In the genomic region with DNA sequence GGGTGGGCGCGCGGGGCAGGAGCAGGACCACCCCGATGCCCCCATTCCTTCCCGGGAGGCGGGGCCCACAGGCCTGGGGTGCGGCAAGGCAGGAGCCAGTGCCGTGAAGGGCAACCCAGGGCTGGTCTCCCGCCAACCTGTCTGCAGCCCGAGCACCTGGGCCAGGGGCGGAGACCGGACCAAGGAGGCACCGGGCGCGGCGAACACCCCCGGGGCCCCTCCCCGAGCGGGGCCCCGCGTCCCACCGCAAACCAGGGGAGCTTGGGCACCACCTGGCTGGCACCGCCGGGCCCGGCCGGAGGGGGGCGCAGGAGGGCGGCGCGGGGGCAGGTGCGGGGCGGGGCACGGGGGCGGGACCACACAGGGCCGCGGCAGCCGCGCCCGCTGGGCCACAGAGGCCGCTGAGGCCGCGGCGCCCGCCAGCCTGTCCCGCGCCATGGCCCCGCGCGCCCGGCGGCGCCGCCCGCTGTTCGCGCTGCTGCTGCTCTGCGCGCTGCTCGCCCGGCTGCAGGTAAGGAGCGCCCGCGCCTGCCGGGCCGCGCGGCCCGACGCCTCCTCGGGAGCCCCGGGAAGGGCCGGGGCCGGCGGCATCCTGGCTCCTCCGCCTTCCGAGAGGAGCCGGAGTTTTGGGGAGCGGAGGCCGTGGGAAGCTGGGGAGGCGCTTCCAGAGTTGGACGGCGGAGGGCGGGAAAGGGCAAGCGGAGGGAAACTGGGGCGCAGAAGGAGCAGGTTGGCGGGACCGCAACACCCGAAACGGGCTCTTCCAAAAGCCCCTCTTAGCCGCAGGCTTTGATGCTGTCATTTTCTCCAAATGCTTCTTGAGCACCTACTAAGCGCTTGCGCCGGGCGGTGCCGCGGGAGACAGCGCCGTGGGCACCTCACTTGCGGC, we compare ENCODE assay signal across 8 cellular contexts. TPM values are rescaled to one million over a fixed set of nuclear protein-coding genes. Genes with fewer than 3 reads are reported as not detected.
DNase-seq lines count a peak whose midpoint lies in the region; ATAC-seq lines count a peak whose summit lies in the region.

Gene TNFRSF11A (plus strand): TSS at position 394 of the 889 bp plus-strand sequence. CDS start 43 bp downstream, at position 437.

- CTCF ChIA-PET in CD4-positive, alpha-beta memory T cell (lab: Charles Lee; ENCODE audit: partially characterized antibody), result interaction anchor here (1.2 to 2.1 kb wide), 3 partner anchors 9 to 97 kb away, joined by 3 to 7 read pairs (median 3); no protein-coding TSS in a partner anchor

- intact Hi-C loops in CD4-positive, alpha-beta memory T cell (cut with micrococcal nuclease), result loop anchor here (1.0 to 5.0 kb wide), 3 partner anchors 197 to 389 kb away; partner anchors contain the start of gene ZCCHC2
- intact Hi-C loops in posterior vena cava (cut with DNase I), result no loop called here

- H3K27ac Mint-ChIP-seq in CD4-positive, alpha-beta memory T cell, result peak within 1 kb of the TSS in 5 of 7 donors; percentile 20 to 91 (median 82)
- H3K27ac Mint-ChIP-seq in activated naive CD8-positive, alpha-beta T cell treated with anti-CD3 and anti-CD28 coated beads for 36 hours, result no peak within 1 kb of the TSS

- no peak within 1 kb of the TSS for H3K27ac ChIP-seq in CD4-positive, alpha-beta memory T cell (ENCODE audit: low read depth, low read length)
- no peak within 1 kb of the TSS for H3K27ac ChIP-seq in SJSA1
- H3K27ac ChIP-seq in iPS DF 6.9 (ENCODE audit: low read length), result no peak within 1 kb of the TSS

- H3K4me1 Mint-ChIP-seq in CD4-positive, alpha-beta memory T cell, result peaks cover 15 to 40% (median 26%) of the 10 kb centered on the region in 4 donors
- peaks cover 30% of the 10 kb centered on the region for H3K4me1 Mint-ChIP-seq in activated naive CD8-positive, alpha-beta T cell treated with anti-CD3 and anti-CD28 coated beads for 36 hours

- POLR2A ChIA-PET in CD4-positive, alpha-beta memory T cell (lab: Charles Lee; ENCODE audit: partially characterized antibody), result interaction anchor here (1.0 kb wide), 1 partner anchor 96 kb away, joined by 5 read pairs; no protein-coding TSS in a partner anchor

- H3K4me1 ChIP-seq in CD4-positive, alpha-beta memory T cell (ENCODE audit: insufficient read depth, low read length), result peaks cover 19% of the 10 kb centered on the region
- peaks cover 10% of the 10 kb centered on the region for H3K4me1 ChIP-seq in SJSA1 (replicated peaks)
- peaks cover 6% of the 10 kb centered on the region for H3K4me1 ChIP-seq in iPS DF 6.9 (ENCODE audit: control insufficient read depth, insufficient read depth, low read length)

- H3K9me3 Mint-ChIP-seq in CD4-positive, alpha-beta memory T cell, result peaks cover 0 to 3% (median 0%) of the 10 kb centered on the region in 8 donors
- H3K9me3 Mint-ChIP-seq in activated naive CD8-positive, alpha-beta T cell treated with anti-CD3 and anti-CD28 coated beads for 36 hours, result no peaks in the 10 kb centered on the region

- ATAC-seq in GM19372 (IDR thresholded peaks at IDR 0.05; ENCODE audit: low read depth, unreplicated experiment) (peak; percentile 73), HG03457 (IDR thresholded peaks at IDR 0.05; ENCODE audit: unreplicated experiment) (peak; percentile 43)

- peaks cover 53 to 57% of the 10 kb centered on the region in 2 donors for H3K27me3 Mint-ChIP-seq in CD4-positive, alpha-beta memory T cell
- H3K27me3 Mint-ChIP-seq in activated naive CD8-positive, alpha-beta T cell treated with anti-CD3 and anti-CD28 coated beads for 36 hours, result peaks cover 80% of the 10 kb centered on the region

- H3K9me3 ChIP-seq in CD4-positive, alpha-beta memory T cell (ENCODE audit: control insufficient read depth in 1 of 2, low read length in 2 of 2), result no peaks in the 10 kb centered on the region
- H3K9me3 ChIP-seq in SJSA1 (replicated peaks), result peaks cover 4% of the 10 kb centered on the region; the same call in 1 of the 2 replicates
- H3K9me3 ChIP-seq in iPS DF 6.9 (ENCODE audit: control insufficient read depth, insufficient read depth, low read length), result no peaks in the 10 kb centered on the region

- peak within 1 kb of the TSS; percentile 22 to 58 for H3K4me3 ChIP-seq in CD4-positive, alpha-beta memory T cell (ENCODE audit: low read length in 2 of 2)
- H3K4me3 ChIP-seq in SJSA1 (peak within 1 kb of the TSS; percentile 23), iPS DF 6.9 (ENCODE audit: low read length) (peak within 1 kb of the TSS; percentile 64)

- no peaks in the 10 kb centered on the region for H3K36me3 ChIP-seq in CD4-positive, alpha-beta memory T cell (ENCODE audit: insufficient read depth, low read length)
- no peaks in the 10 kb centered on the region for H3K36me3 ChIP-seq in SJSA1
- no peaks in the 10 kb centered on the region for H3K36me3 ChIP-seq in iPS DF 6.9 (ENCODE audit: control insufficient read depth, insufficient read depth, low read length)

- H3K27me3 ChIP-seq in CD4-positive, alpha-beta memory T cell (ENCODE audit: insufficient read depth, low read length), result peaks cover 35% of the 10 kb centered on the region
- peaks cover 69% of the 10 kb centered on the region for H3K27me3 ChIP-seq in SJSA1 (replicated peaks)
- peaks cover 11% of the 10 kb centered on the region; the same call in 1 of the 2 replicates for H3K27me3 ChIP-seq in iPS DF 6.9 (ENCODE audit: control insufficient read depth, insufficient read depth, low read length)

- peak; percentile 46 to 60 (median 51) for DNase-seq in CD4-positive, alpha-beta memory T cell
- DNase-seq in SJSA1 (ENCODE audit: low read depth in 1 of 2, low spot score in 2 of 2) (peak in 1 of 2 experiments; percentile 11), iPS DF 6.9 (ENCODE audit: low read depth, low spot score) (no peak), posterior vena cava (ENCODE audit: low spot score) (no peak)
- peak; percentile 70 for DNase-seq in activated naive CD8-positive, alpha-beta T cell treated with anti-CD3 and anti-CD28 coated beads for 36 hours
- peak in 2 of 3 donors; percentile 48 to 55 for DNase-seq in stimulated activated CD4-positive, alpha-beta T cell treated with anti-CD3 and anti-CD28 coated beads, Interleukin-12 subunit alpha, Interleukin-12 subunit beta, amount 100 ng/mL, for 48 hours (ENCODE audit: low read depth in 2 of 3, low spot score in 1 of 3)

- peaks cover 0 to 1% of the 10 kb centered on the region in 2 donors for H3K36me3 Mint-ChIP-seq in CD4-positive, alpha-beta memory T cell
- peaks cover 2% of the 10 kb centered on the region for H3K36me3 Mint-ChIP-seq in activated naive CD8-positive, alpha-beta T cell treated with anti-CD3 and anti-CD28 coated beads for 36 hours

- peak within 1 kb of the TSS; percentile 70 to 92 (median 86) for H3K4me3 Mint-ChIP-seq in CD4-positive, alpha-beta memory T cell
- peak within 1 kb of the TSS; percentile 82 for H3K4me3 Mint-ChIP-seq in activated naive CD8-positive, alpha-beta T cell treated with anti-CD3 and anti-CD28 coated beads for 36 hours

- no CpG with 5 or more reads among the region's 99 CpGs for WGBS in iPS DF 6.9 (ENCODE audit: insufficient coverage, insufficient read length)

RNA-seq across cellular contexts. Expression of gene TNFRSF11A, which starts in this region (rescaled TPM):
- total RNA-seq in CD4-positive, alpha-beta memory T cell, result 1 to 10 TPM; 1.3 TPM
- 1 to 10 TPM in 1 of 2 donors, under 1 TPM in 1; 0.49 to 6.5 TPM for polyA plus RNA-seq in CD4-positive, alpha-beta memory T cell
- total RNA-seq in SJSA1 (2014; rRNA removed; shearing (Covaris generic)), result not detected in 2 replicates
- total RNA-seq in activated naive CD8-positive, alpha-beta T cell treated with anti-CD3 and anti-CD28 coated beads for 36 hours, result 1 to 10 TPM; 2.4 to 2.7 TPM
- total RNA-seq in posterior vena cava, result 10 to 100 TPM in 1 of 2 donors, 1 to 10 TPM in 1; 7.2 to 11.1 TPM

Comparison
In these comparisons a context has a peak if more than half of its experiments do, and no peak if none do; other contexts are left out.
1. DNase-seq: peak in CD4-positive, alpha-beta memory T cell (5 of 5), activated naive CD8-positive, alpha-beta T cell treated with anti-CD3 and anti-CD28 coated beads for 36 hours (single experiment) and stimulated activated CD4-positive, alpha-beta T cell treated with anti-CD3 and anti-CD28 coated beads, Interleukin-12 subunit alpha, Interleukin-12 subunit beta, amount 100 ng/mL, for 48 hours (2 of 3); none in iPS DF 6.9 (single experiment) and posterior vena cava (single experiment).
2. Peak in every context shown above with its lines, with median percentiles within 50 percentile points of each other: H3K4me3 ChIP-seq.